ENCODE assay signal across 8 cellular contexts in genomic region chr5:43313035-43313853, GRCh38. TPM values are rescaled to one million over a fixed set of nuclear protein-coding genes. Genes with fewer than 3 reads are reported as not detected.
DNase-seq lines count a peak whose midpoint lies in the region; ATAC-seq and TF ChIP-seq lines count a peak whose summit lies in the region.

Gene HMGCS1 (minus strand): TSS chr5:43313412. CDS start chr5:43298965, 14,447 bp downstream.

- peak; percentile 96 for ATAC-seq in GM18873 (IDR thresholded peaks at IDR 0.05; ENCODE audit: low FRiP score, unreplicated experiment)
- ATAC-seq in HG03139 (IDR thresholded peaks at IDR 0.05; ENCODE audit: unreplicated experiment) = peak; percentile 94

- peak; percentile 98 for DNase-seq in ACHN
- peak; percentile 100 for DNase-seq in NCI-H2227 (lab: John Stamatoyannopoulos, UW; ENCODE audit: unreplicated experiment)
- DNase-seq in WERI-Rb-1 = peak; percentile 99
- peak; percentile 100 for DNase-seq in mammary epithelial cell

- CTCF ChIA-PET in mammary epithelial cell (lab: Charles Lee; ENCODE audit: low non-redundant PET) = interaction anchor here (1.2 kb wide), 1 partner anchor 170 kb away, joined by 10 read pairs; the partner anchor contains the start of gene TMEM267

- peak within 1 kb of the TSS; percentile 97 for H3K4me3 ChIP-seq in WERI-Rb-1 (ENCODE audit: low read depth, low read length)
- H3K4me3 ChIP-seq in mammary epithelial cell (replicated peaks in 1 of 3; ENCODE audit: insufficient read depth in 1 of 3, low read depth in 2 of 3, low read length in 3 of 3) = peak within 1 kb of the TSS; percentile 93 to 98 (median 97)
- peak within 1 kb of the TSS; percentile 77 for H3K4me3 ChIP-seq in iPS-18c (ENCODE audit: insufficient read depth, low read depth, low read length)
- peak within 1 kb of the TSS; percentile 90 to 93 (median 93) for H3K4me3 ChIP-seq in skeletal muscle tissue (ENCODE audit: low read length in 3 of 3)

- H3K9me3 ChIP-seq in WERI-Rb-1 (ENCODE audit: severe bottlenecking) (no peaks in the 10 kb centered on the region), mammary epithelial cell (replicated peaks; ENCODE audit: insufficient read depth, low read length) (no peaks in the 10 kb centered on the region), iPS-18c (ENCODE audit: control insufficient read depth, insufficient read depth, low read length) (no peaks in the 10 kb centered on the region), skeletal muscle tissue (ENCODE audit: control insufficient read depth in 3 of 3, low read length in 3 of 3) (no peaks in the 10 kb centered on the region)

- H3K79me2 ChIP-seq in mammary epithelial cell (ENCODE audit: insufficient read depth, low read length) = peaks cover 50% of the 10 kb centered on the region

- peak within 1 kb of the TSS; percentile 97 for H3K9ac ChIP-seq in mammary epithelial cell (ENCODE audit: insufficient read depth, low read length)
- peak within 1 kb of the TSS; percentile 90 for H3K9ac ChIP-seq in skeletal muscle tissue (ENCODE audit: low read depth in 1 of 3, low read length in 3 of 3)

- TF ChIP-seq CTCF in WERI-Rb-1 (IDR thresholded peaks at IDR 0.05; ENCODE audit: low read depth, low read length) = no peak
- no peak for TF ChIP-seq CTCF in mammary epithelial cell (conservative IDR thresholded peaks at IDR 0.05 in 1 of 2, IDR thresholded peaks at IDR 0.05 in 1 of 2; ENCODE audit: extremely low read depth in 1 of 2, insufficient read depth in 1 of 2, low read depth in 1 of 2, low read length in 2 of 2)

- peak within 1 kb of the TSS; percentile 73 for H3K27ac ChIP-seq in WERI-Rb-1
- peak within 1 kb of the TSS; percentile 97 for H3K27ac ChIP-seq in mammary epithelial cell (ENCODE audit: insufficient read depth, low read depth, low read length)
- H3K27ac ChIP-seq in skeletal muscle tissue (ENCODE audit: low read depth, low read length) = peak within 1 kb of the TSS; percentile 92

- peak within 1 kb of the TSS; percentile 84 for H3K4me2 ChIP-seq in mammary epithelial cell (ENCODE audit: insufficient read depth, low read depth, low read length)

- BruUV-seq in mammary epithelial cell (replicated peaks; lab: Mats Ljungman, UMichigan) = no TSS peak

- H3K27me3 ChIP-seq in WERI-Rb-1 (ENCODE audit: insufficient read depth, low read depth, severe bottlenecking) (no peaks in the 10 kb centered on the region), mammary epithelial cell (ENCODE audit: insufficient read depth, low read length) (no peaks in the 10 kb centered on the region), skeletal muscle tissue (ENCODE audit: control insufficient read depth in 3 of 3, insufficient read depth in 3 of 3, low read length in 3 of 3) (no peaks in the 10 kb centered on the region)

- intact Hi-C loops in mammary epithelial cell (cut with micrococcal nuclease) = loop anchor here (2.0 to 10.0 kb wide), 3 partner anchors 50 to 191 kb away; partner anchors contain the start of genes TMEM267 and ZNF131

- dilution Hi-C loops in mammary epithelial cell (cut with HindIII; ENCODE audit: low sequenced_read_pairs) = no loop called here

- in situ Hi-C loops in ACHN (cut with HindIII; ENCODE audit: low pct_ligation_motif_present, low pct_unique_long_range_greater_than_20kb, low sequenced_read_pairs) = no loop called here
- in situ Hi-C loops in mammary epithelial cell (cut with MboI; ENCODE audit: low sequenced_read_pairs in 2 of 2) = loop anchor here in 1 of 2 donors (10.0 kb wide), 1 partner anchor 52 kb away; no protein-coding TSS in a partner anchor

- peak within 1 kb of the TSS; percentile 57 for H2AFZ ChIP-seq in mammary epithelial cell (ENCODE audit: low read depth, low read length)

- H3K4me1 ChIP-seq in mammary epithelial cell (ENCODE audit: insufficient read depth, low read length) (peaks cover 46% of the 10 kb centered on the region), skeletal muscle tissue (ENCODE audit: control insufficient read depth in 3 of 3, insufficient read depth in 3 of 3, low read length in 3 of 3) (peaks cover 12 to 18% (median 15%) of the 10 kb centered on the region in 3 donors)

- H3K36me3 ChIP-seq in WERI-Rb-1 (peaks cover 3% of the 10 kb centered on the region), mammary epithelial cell (ENCODE audit: insufficient read depth, low read length) (peaks cover 24% of the 10 kb centered on the region), skeletal muscle tissue (ENCODE audit: control insufficient read depth in 3 of 3, insufficient read depth in 3 of 3, low read length in 3 of 3) (no peaks in the 10 kb centered on the region)

- peaks cover 32% of the 10 kb centered on the region for H4K20me1 ChIP-seq in mammary epithelial cell (ENCODE audit: insufficient read depth, low read length)

- WGBS in mammary epithelial cell (ENCODE audit: low coverage, missing lambda C conversion rate) = 1% methylated on average over 13 of the region's 70 CpGs

RNA-seq across cellular contexts. Expression of gene HMGCS1, which starts in this region (rescaled TPM):
- total RNA-seq in mammary epithelial cell = 100 to 1,000 TPM in 1 of 2 donors, 10 to 100 TPM in 1; 68.8 to 218 TPM
- 148 TPM for polyA plus RNA-seq in mammary epithelial cell
- 191 TPM for polyA minus RNA-seq in mammary epithelial cell
- 50.6 TPM for total RNA-seq in skeletal muscle tissue

Comparison
In these comparisons a context has a peak if more than half of its experiments do, and no peak if none do; other contexts are left out.
1. Peak in every context shown above with its lines: DNase-seq, ATAC-seq, H3K4me3 ChIP-seq and H3K27ac ChIP-seq.